8 cellular contexts compared by ENCODE assay signal in the genomic region with DNA sequence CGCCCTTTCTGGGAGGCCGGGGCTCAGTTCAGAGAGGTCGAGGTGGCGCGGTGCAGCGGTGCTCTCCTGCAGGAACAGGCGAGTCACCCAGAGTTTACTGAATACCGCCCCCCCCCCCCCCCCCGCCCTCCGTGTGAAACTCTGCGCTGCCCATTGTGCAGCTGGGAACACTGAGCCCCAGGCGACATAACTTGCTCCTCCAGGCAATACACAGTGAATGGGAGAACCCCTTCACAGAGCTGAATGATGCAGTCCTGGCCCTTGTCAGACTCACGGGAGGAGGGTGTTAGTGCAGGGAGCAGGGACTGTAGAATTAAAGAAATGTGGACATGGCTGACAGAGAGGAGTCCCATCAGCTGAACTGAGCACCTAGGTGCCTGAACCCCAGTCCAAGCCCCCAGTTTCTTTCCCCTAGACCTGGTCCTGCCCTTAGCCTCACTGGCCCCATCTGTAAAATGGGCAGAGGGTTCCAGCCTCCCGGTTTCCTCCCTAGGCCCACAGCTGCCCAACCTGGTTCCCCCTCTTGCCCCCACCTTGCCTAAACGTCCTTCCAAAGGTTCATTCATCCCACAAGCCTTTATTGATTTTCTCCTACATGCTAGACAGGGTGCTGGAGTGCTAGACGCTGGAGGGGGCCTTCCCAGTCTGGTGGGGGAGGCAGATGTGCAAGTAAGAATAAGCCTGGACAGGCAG. TPM values are rescaled to one million over a fixed set of nuclear protein-coding genes. Genes with fewer than 3 reads are reported as not detected.
DNase-seq lines count a peak whose midpoint lies in the region; ATAC-seq and TF ChIP-seq lines count a peak whose summit lies in the region.

No MANE protein-coding gene starts in this region.

- no peak for TF ChIP-seq CTCF in AG09309 (IDR thresholded peaks at IDR 0.05; ENCODE audit: control insufficient read depth, insufficient read depth, low read depth, low read length, missing control alignments)
- no peak for TF ChIP-seq CTCF in chondrocyte (IDR thresholded peaks at IDR 0.05)

- H3K27ac ChIP-seq in HUES6 (ENCODE audit: low read depth, low read length): no peak overlapping the region
- H3K27ac ChIP-seq in muscle layer of duodenum (ENCODE audit: low read length): peak overlapping the region; percentile 3

- H3K27me3 ChIP-seq in HUES6 (ENCODE audit: control insufficient read depth, insufficient read depth, low read length) (peaks cover 12% of the 10 kb centered on the region; the same call in 1 of the 2 replicates), muscle layer of duodenum (ENCODE audit: low read depth, low read length) (no peaks in the 10 kb centered on the region)

- DNase-seq in AG09309 (ENCODE audit: low read depth) (no peak), chondrocyte (ENCODE audit: low spot score) (no peak), MV-4-11 (lab: John Stamatoyannopoulos, UW) (no peak)

- H3K36me3 Mint-ChIP-seq in chondrocyte (ENCODE audit: low read depth): no peaks in the 10 kb centered on the region

- peaks cover 56% of the 10 kb centered on the region for H3K4me1 ChIP-seq in HUES6 (ENCODE audit: control insufficient read depth, insufficient read depth, low read length)
- peaks cover 4 to 27% of the 10 kb centered on the region in 2 donors for H3K4me1 ChIP-seq in muscle layer of duodenum (ENCODE audit: control insufficient read depth in 1 of 2, insufficient read depth in 2 of 2, low read length in 2 of 2)

- peak overlapping the region; percentile 60 for H3K4me3 Mint-ChIP-seq in chondrocyte (ENCODE audit: unreplicated experiment)

- H3K27ac Mint-ChIP-seq in chondrocyte (ENCODE audit: unreplicated experiment): peak overlapping the region; percentile 85

- H3K9me3 ChIP-seq in HUES6 (ENCODE audit: control insufficient read depth, insufficient read depth, low read depth, low read length) (no peaks in the 10 kb centered on the region), muscle layer of duodenum (ENCODE audit: control insufficient read depth in 1 of 2, low read length in 2 of 2) (no peaks in the 10 kb centered on the region)

- peak overlapping the region; percentile 45 for H3K4me3 ChIP-seq in AG09309 (ENCODE audit: control insufficient read depth, low read depth, low read length)
- peak overlapping the region; percentile 66 for H3K4me3 ChIP-seq in HUES6 (ENCODE audit: low read depth, low read length)
- H3K4me3 ChIP-seq in muscle layer of duodenum (ENCODE audit: low read depth in 1 of 2, low read length in 2 of 2): peak overlapping the region; percentile 39 to 58

- no peaks in the 10 kb centered on the region for H3K9me3 Mint-ChIP-seq in chondrocyte (ENCODE audit: low read depth)

- no peaks in the 10 kb centered on the region for H3K36me3 ChIP-seq in HUES6 (ENCODE audit: control insufficient read depth, insufficient read depth, low read length)
- no peaks in the 10 kb centered on the region for H3K36me3 ChIP-seq in muscle layer of duodenum (ENCODE audit: control insufficient read depth in 1 of 2, insufficient read depth in 2 of 2, low read length in 2 of 2)

- H3K9ac ChIP-seq in HUES6 (ENCODE audit: low read length): peak overlapping the region; percentile 29

- peaks cover 42% of the 10 kb centered on the region for H3K4me1 Mint-ChIP-seq in chondrocyte (ENCODE audit: low read depth)

- ATAC-seq in GM18861 (IDR thresholded peaks at IDR 0.05; ENCODE audit: unreplicated experiment): no peak
- ATAC-seq in GM19455 (IDR thresholded peaks at IDR 0.05; ENCODE audit: unreplicated experiment): no peak
- ATAC-seq in HG02870 (IDR thresholded peaks at IDR 0.05; ENCODE audit: unreplicated experiment): no peak

- H3K27me3 Mint-ChIP-seq in chondrocyte (ENCODE audit: low read depth): peaks cover 8% of the 10 kb centered on the region

RNA-seq across cellular contexts. Expression of a gene that starts 0.8 kb away (rescaled TPM):
- 1.7 to 3.2 TPM (median 1.9 TPM) in 3 replicates for total RNA-seq in chondrocyte
